20 cellular contexts compared by ENCODE assay signal in genomic region chr4:95193391-95194224, GRCh38.
A peak's percentile ranks its signal among the peaks of the same experiment; 100 is the strongest.
DNase-seq lines count a peak whose midpoint lies in the region; ATAC-seq, FAIRE-seq and TF ChIP-seq lines count a peak whose summit lies in the region.
"Had no signal": no experiment of that assay in that cellular context is flagged by ENCODE, and none has a peak within 500 bp of the region (broad histone marks: within the 10 kb centered on the region; RNA-seq: fewer than 3 reads in every experiment).

No MANE protein-coding gene starts in this region.

- TF ChIP-seq RAD21 in SK-N-SH (IDR thresholded peaks at IDR 0.05; ENCODE audit: low read length) (no peak), K562 (CRISPR knock-in tag; conservative IDR thresholded peaks at IDR 0.05 in 1 of 2, IDR thresholded peaks at IDR 0.05 in 1 of 2) (no peak)

- H2AFZ ChIP-seq in SK-N-SH (ENCODE audit: low read depth): no peak overlapping the region
- peak overlapping the region; percentile 44 for H2AFZ ChIP-seq in K562 (ENCODE audit: low read depth, low read length)

- CTCF ChIA-PET in SK-N-SH (lab: Yijun Ruan, JAX): interaction anchor here (1.2 kb wide), 1 partner anchor 12 kb away, joined by 5 read pairs; no protein-coding TSS in a partner anchor
- CTCF ChIA-PET in K562 (lab: Yijun Ruan, JAX; ENCODE audit: low intra/inter-chr PET ratio): no interaction called here

- no TSS peak for BruUV-seq in K562 (replicated peaks; lab: Mats Ljungman, UMichigan)

- no peaks in the 10 kb centered on the region for H3K9me3 ChIP-seq in SK-N-SH
- H3K9me3 ChIP-seq in K562 (replicated peaks; ENCODE audit: control insufficient read depth, insufficient read depth, low read depth, low read length): no peaks in the 10 kb centered on the region
- H3K9me3 ChIP-seq in upper lobe of right lung: no peaks in the 10 kb centered on the region
- H3K9me3 ChIP-seq: A549, mucosa of descending colon, prostate gland had no signal

- POLR2A ChIA-PET in SK-N-SH (lab: Yijun Ruan, JAX): no interaction called here
- POLR2A ChIA-PET in K562 (lab: Yijun Ruan, JAX): no interaction called here

- no peaks in the 10 kb centered on the region for H3K9me2 ChIP-seq in SK-N-SH

- ATAC-seq in SK-N-SH treated with all-trans-retinoic acid at 6 μM for 48 hours (no peak), K562 (peak; percentile 28; the same call in 2 of the 3 replicates), upper lobe of right lung (no peak)
- ATAC-seq: A549; activated CD4-positive, CD25-positive, alpha-beta regulatory T cell treated with anti-CD3 and anti-CD28 coated beads, Interleukin-2, amount 50 U/mL, for 24 hours; mucosa of descending colon; stimulated activated naive B cell treated with anti-CD40 and anti-IgM and Interleukin-4, amounts not matched to agents 10 μg/mL and 1 μg/mL and 100 μg/mL, for 72 hours had no signal

- peaks cover 0 to 18% of the 10 kb centered on the region in 2 experiments for H3K36me3 ChIP-seq in SK-N-SH (replicated peaks in 1 of 2; ENCODE audit: control insufficient read depth in 1 of 2, insufficient read depth in 2 of 2, low read length in 1 of 2)
- H3K36me3 ChIP-seq in K562 (ENCODE audit: control insufficient read depth, insufficient read depth, low read length): no peaks in the 10 kb centered on the region
- H3K36me3 ChIP-seq in upper lobe of right lung: no peaks in the 10 kb centered on the region
- H3K36me3 ChIP-seq: brain microvascular endothelial cell, prostate gland had no signal

- H3K27ac ChIP-seq in SK-N-SH (ENCODE audit: low read depth in 2 of 2, low read length in 1 of 2) (peak overlapping the region in 1 of 2 experiments; percentile 69; a peak in 2 of 4 replicates), K562 (ENCODE audit: extremely low read depth, low read depth, low read length) (no peak overlapping the region), substantia nigra (ENCODE audit: low read depth, low read length, poor library complexity, severe bottlenecking) (peak overlapping the region; percentile 96), upper lobe of right lung (no peak overlapping the region)
- H3K27ac ChIP-seq: A549, brain microvascular endothelial cell, prostate gland had no signal

- no peak for TF ChIP-seq POLR2A in K562 (conservative IDR thresholded peaks at IDR 0.05)

- 81% methylated on average over 21 of the region's 22 CpGs for WGBS in SK-N-SH (ENCODE audit: low lambda C conversion rate)
- 8% methylated on average over 18 of the region's 22 CpGs for WGBS in K562 (ENCODE audit: insufficient coverage, low coverage, missing lambda C conversion rate)

- H3K4me2 ChIP-seq in SK-N-SH (no peak overlapping the region), K562 (ENCODE audit: insufficient read depth, low read length) (no peak overlapping the region)
- H3K4me2 ChIP-seq: A549 had no signal

- intact Hi-C loops in K562 (cut with micrococcal nuclease) (no loop called here), upper lobe of right lung (cut with DNase I) (no loop called here)

- FAIRE-seq in K562 (lab: Jason Lieb, UNC): no peak
- FAIRE-seq: A549, kidney had no signal

- H3K4me3 ChIP-seq in SK-N-SH (ENCODE audit: low read depth in 2 of 2, low read length in 1 of 2) (no peak overlapping the region), K562 (no peak overlapping the region), upper lobe of right lung (no peak overlapping the region)
- H3K4me3 ChIP-seq: A549, mucosa of descending colon, prostate gland had no signal

- DNase-seq in SK-N-SH (peak; percentile 32), K562 (ENCODE audit: extremely low read depth in 1 of 4, low spot score in 3 of 4) (no peak), myocyte (ENCODE audit: low read depth) (peak; percentile 48), substantia nigra (lab: John Stamatoyannopoulos, UW) (peak in 32 of 49 donors; percentile 8 to 71 (median 32)), DMS114 treated with DMSO at 0.1 percent for 48 hours (lab: John Stamatoyannopoulos, UW; ENCODE audit: unreplicated experiment) (no peak), kidney tubule cell (ENCODE audit: low spot score) (no peak), upper lobe of right lung (no peak)
- DNase-seq: activated CD8-positive, alpha-beta memory T cell treated with anti-CD3 and anti-CD28 coated beads, Interleukin-2, amount 50 U/mL, for 48 hours; activated naive CD4-positive, alpha-beta T cell; brain microvascular endothelial cell; effector CD4-positive, alpha-beta T cell; kidney; mucosa of descending colon; MV-4-11; SHP77; stimulated activated naive B cell treated with anti-CD40 and anti-IgM and Interleukin-4, amounts not matched to agents 10 μg/mL and 1 μg/mL and 100 μg/mL, for 72 hours had no signal

- no peaks in the 10 kb centered on the region for H3K9me1 ChIP-seq in K562 (ENCODE audit: control insufficient read depth, insufficient read depth, low read length)

- TF ChIP-seq EP300 in SK-N-SH (IDR thresholded peaks at IDR 0.05; ENCODE audit: borderline replicate concordance in 1 of 2, low read depth in 1 of 2, low read length in 1 of 2): peak in 1 of 2 experiments; percentile 44; a peak in 1 of 4 replicates
- no peak for TF ChIP-seq EP300 in K562 (IDR thresholded peaks at IDR 0.05; ENCODE audit: low read length)

- in situ Hi-C loops in K562 (cut with MboI): no loop called here

- H4K20me1 ChIP-seq in SK-N-SH (ENCODE audit: insufficient read depth): no peaks in the 10 kb centered on the region
- H4K20me1 ChIP-seq in K562 (replicated peaks; ENCODE audit: control insufficient read depth, insufficient read depth, low read length): no peaks in the 10 kb centered on the region

- no peaks in the 10 kb centered on the region for H3F3A ChIP-seq in SK-N-SH (replicated peaks; ENCODE audit: insufficient read depth)

- H3K4me1 ChIP-seq in SK-N-SH (ENCODE audit: control insufficient read depth in 1 of 2, insufficient read depth in 2 of 2, low read depth in 1 of 2, low read length in 1 of 2): peaks cover 0 to 39% of the 10 kb centered on the region in 2 experiments; a peak in 2 of 4 replicates
- peaks cover 0 to 14% of the 10 kb centered on the region in 2 experiments; a peak in 3 of 5 replicates for H3K4me1 ChIP-seq in K562 (replicated peaks in 1 of 2; ENCODE audit: control insufficient read depth in 2 of 2, insufficient read depth in 2 of 2, low read length in 2 of 2)
- no peaks in the 10 kb centered on the region for H3K4me1 ChIP-seq in upper lobe of right lung
- H3K4me1 ChIP-seq: A549, prostate gland had no signal

- no peaks in the 10 kb centered on the region for H3K79me2 ChIP-seq in SK-N-SH (ENCODE audit: insufficient read depth)
- H3K79me2 ChIP-seq in K562 (ENCODE audit: control insufficient read depth, insufficient read depth, low read length): no peaks in the 10 kb centered on the region

- TF ChIP-seq CTCF in SK-N-SH (IDR thresholded peaks at IDR 0.05) (no peak), K562 (IDR thresholded peaks at IDR 0.05 in 2 of 3, conservative IDR thresholded peaks at IDR 0.05 in 1 of 3; ENCODE audit: insufficient read depth in 2 of 3, low read depth in 1 of 3, low read length in 3 of 3) (no peak), upper lobe of right lung (IDR thresholded peaks at IDR 0.05) (no peak)

- H3K27me3 ChIP-seq in SK-N-SH (ENCODE audit: insufficient read depth) (no peaks in the 10 kb centered on the region), K562 (ENCODE audit: control insufficient read depth in 2 of 2, insufficient read depth in 2 of 2, low read length in 2 of 2) (peaks cover 2 to 17% of the 10 kb centered on the region in 2 experiments; a peak in 3 of 5 replicates), upper lobe of right lung (no peaks in the 10 kb centered on the region)
- H3K27me3 ChIP-seq: brain microvascular endothelial cell had no signal

- H3K9ac ChIP-seq in SK-N-SH (no peak overlapping the region), K562 (ENCODE audit: insufficient read depth in 1 of 2, low read depth in 2 of 2, low read length in 2 of 2) (0 out of 4 replicates have a peak overlapping the region, but pooled peaks of 1 of the 2 experiments have one; percentile 61)

TF ChIP-seq in SK-N-SH, 30 proteins besides CTCF, POLR2A, EP300 and RAD21 (continues in another document):
- peak; percentile 62; the same call in 1 of the 2 replicates for TF ChIP-seq GATA2 (CRISPR knock-in tag; IDR thresholded peaks at IDR 0.05)

TF ChIP-seq in SK-N-SH treated with all-trans-retinoic acid at 6 μM for 48 hours, 23 proteins besides CTCF, POLR2A, EP300 and RAD21 (continues in another document):
- TF ChIP-seq, protein P1, sequence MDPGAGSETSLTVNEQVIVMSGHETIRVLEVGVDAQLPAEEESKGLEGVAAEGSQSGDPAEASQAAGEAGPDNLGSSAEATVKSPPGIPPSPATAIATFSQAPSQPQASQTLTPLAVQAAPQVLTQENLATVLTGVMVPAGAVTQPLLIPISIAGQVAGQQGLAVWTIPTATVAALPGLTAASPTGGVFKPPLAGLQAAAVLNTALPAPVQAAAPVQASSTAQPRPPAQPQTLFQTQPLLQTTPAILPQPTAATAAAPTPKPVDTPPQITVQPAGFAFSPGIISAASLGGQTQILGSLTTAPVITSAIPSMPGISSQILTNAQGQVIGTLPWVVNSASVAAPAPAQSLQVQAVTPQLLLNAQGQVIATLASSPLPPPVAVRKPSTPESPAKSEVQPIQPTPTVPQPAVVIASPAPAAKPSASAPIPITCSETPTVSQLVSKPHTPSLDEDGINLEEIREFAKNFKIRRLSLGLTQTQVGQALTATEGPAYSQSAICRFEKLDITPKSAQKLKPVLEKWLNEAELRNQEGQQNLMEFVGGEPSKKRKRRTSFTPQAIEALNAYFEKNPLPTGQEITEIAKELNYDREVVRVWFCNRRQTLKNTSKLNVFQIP (CRISPR knock-in tag; IDR thresholded peaks at IDR 0.05; ENCODE audit: borderline replicate concordance, low read depth): no peak
- TF ChIP-seq ISL1 (CRISPR knock-in tag; IDR thresholded peaks at IDR 0.05) (no peak), ZNF70 (CRISPR knock-in tag; IDR thresholded peaks at IDR 0.05) (no peak), PPARA (CRISPR knock-in tag; IDR thresholded peaks at IDR 0.05; ENCODE audit: borderline replicate concordance) (no peak)

TF ChIP-seq in K562, 482 proteins besides CTCF, POLR2A, EP300 and RAD21 (continues in another document):
- TF ChIP-seq ILF3 (IDR thresholded peaks at IDR 0.05; ENCODE audit: borderline replicate concordance): no peak
- no peak for TF ChIP-seq ETV6 (IDR thresholded peaks at IDR 0.05; ENCODE audit: borderline replicate concordance in 1 of 2, low read depth in 2 of 2, low read length in 1 of 2)
- TF ChIP-seq ETV6 (CRISPR knock-in tag; IDR thresholded peaks at IDR 0.05; ENCODE audit: borderline replicate concordance): no peak
- TF ChIP-seq SIX5 (IDR thresholded peaks at IDR 0.05; ENCODE audit: borderline replicate concordance in 1 of 2, insufficient read depth in 1 of 2, low read depth in 1 of 2, low read length in 2 of 2): no peak
- no peak for TF ChIP-seq HDGF (IDR thresholded peaks at IDR 0.05)
- TF ChIP-seq YBX1 (IDR thresholded peaks at IDR 0.05): no peak
- no peak for TF ChIP-seq HNRNPH1 (optimal IDR thresholded peaks at IDR 0.05; ENCODE audit: low read depth, low read length)

Comparison
In these comparisons a context has a peak if more than half of its experiments do, and no peak if none do; other contexts are left out.
1. DNase-seq: peak in SK-N-SH (single experiment), myocyte (single experiment) and substantia nigra (32 of 49); none in K562 (0 of 4), DMS114 treated with DMSO at 0.1 percent for 48 hours (single experiment), kidney tubule cell (single experiment) and upper lobe of right lung (single experiment).
2. Of the 27 proteins assayed by ChIP-seq in both K562 and SK-N-SH: peak only in K562: none; only in SK-N-SH: GATA2; in both: none; in neither: 25; mixed calls (peak in some experiments, not most) for 1.